ENCODE assay signal across 36 cellular contexts in genomic region chr2:128105072-128105471, GRCh38. TPM values are rescaled to one million over a fixed set of nuclear protein-coding genes. Genes with fewer than 3 reads are reported as not detected.
A peak's percentile ranks its signal among the peaks of the same experiment; 100 is the strongest.
DNase-seq lines count a peak whose midpoint lies in the region; ATAC-seq, FAIRE-seq and TF ChIP-seq lines count a peak whose summit lies in the region.
"Had no signal": no experiment of that assay in that cellular context is flagged by ENCODE, and none has a peak within 500 bp of the region (broad histone marks: within the 10 kb centered on the region; RNA-seq: fewer than 3 reads in every experiment).

No MANE protein-coding gene starts in this region.

- peaks cover 43% of the 10 kb centered on the region; the same call in 1 of the 2 replicates for H3K79me2 ChIP-seq in SK-N-SH (ENCODE audit: insufficient read depth)

- peak; percentile 19 for FAIRE-seq in G401.6 (lab: Jason Lieb, UNC)
- peak; percentile 18 for FAIRE-seq in endometrium (lab: Jason Lieb, UNC)
- FAIRE-seq in frontal cortex (lab: Jason Lieb, UNC): peak; percentile 70
- FAIRE-seq: A204.1, A549, D721Med had no signal

- H3K9ac ChIP-seq in SK-N-SH: no peak overlapping the region
- H3K9ac ChIP-seq: BLaER1; BLaER1 treated with 17β-estradiol and CSF1 and Interleukin-3, amounts not matched to agents 10 nM and 100 nM had no signal

- H3K4me2 ChIP-seq in SK-N-SH: no peak overlapping the region
- H3K4me2 ChIP-seq: A549, BLaER1 had no signal

- H3K36me3 ChIP-seq in SK-N-SH (replicated peaks in 1 of 2; ENCODE audit: control insufficient read depth in 1 of 2, insufficient read depth in 2 of 2, low read length in 1 of 2) (peaks cover 46 to 47% of the 10 kb centered on the region in 2 experiments), left ventricle myocardium inferior (peaks cover 67% of the 10 kb centered on the region)
- H3K36me3 ChIP-seq: BE2C had no signal

- H3K9me2 ChIP-seq in SK-N-SH: no peaks in the 10 kb centered on the region

- H3K9me3 ChIP-seq in SK-N-SH (no peaks in the 10 kb centered on the region), left ventricle myocardium inferior (replicated peaks) (no peaks in the 10 kb centered on the region)
- H3K9me3 ChIP-seq: A549; BE2C; BLaER1; BLaER1 treated with 17β-estradiol and CSF1 and Interleukin-3, amounts not matched to agents 10 nM and 100 nM; Caco-2 had no signal

- H3K27ac ChIP-seq in SK-N-SH (ENCODE audit: low read depth in 2 of 2, low read length in 1 of 2) (no peak overlapping the region), left ventricle myocardium inferior (replicated peaks) (no peak overlapping the region)
- H3K27ac ChIP-seq: 22Rv1, A549, BLaER1, C4-2B had no signal

- H3F3A ChIP-seq in SK-N-SH (replicated peaks; ENCODE audit: insufficient read depth): no peaks in the 10 kb centered on the region

- peaks cover 0 to 10% of the 10 kb centered on the region in 2 experiments; a peak in 2 of 4 replicates for H3K4me1 ChIP-seq in SK-N-SH (ENCODE audit: control insufficient read depth in 1 of 2, insufficient read depth in 2 of 2, low read depth in 1 of 2, low read length in 1 of 2)
- peaks cover 12% of the 10 kb centered on the region for H3K4me1 ChIP-seq in left ventricle myocardium inferior
- H3K4me1 ChIP-seq: A549, BE2C, BLaER1, Caco-2 had no signal

- intact Hi-C loops in left ventricle myocardium inferior (cut with micrococcal nuclease): no loop called here

- no peak for TF ChIP-seq EP300 in SK-N-SH (IDR thresholded peaks at IDR 0.05; ENCODE audit: borderline replicate concordance in 1 of 2, low read depth in 1 of 2, low read length in 1 of 2)

- CTCF ChIA-PET in WTC11 (lab: Charles Lee) (interaction anchor here (0.9 kb wide), 1 partner anchor 13 kb away, joined by 3 read pairs; the partner anchor contains the start of gene UGGT1), SK-N-SH (lab: Yijun Ruan, JAX) (interaction anchor here (1.1 to 2.1 kb wide), 2 partner anchors 9 to 41 kb away, joined by 3 to 5 read pairs; no protein-coding TSS in a partner anchor)

- no peak overlapping the region for H2AFZ ChIP-seq in SK-N-SH (ENCODE audit: low read depth)

- H3K4me3 ChIP-seq in SK-N-SH (ENCODE audit: low read depth in 2 of 2, low read length in 1 of 2) (no peak overlapping the region), left ventricle myocardium inferior (no peak overlapping the region)
- H3K4me3 ChIP-seq: A549; BLaER1; BLaER1 treated with 17β-estradiol and CSF1 and Interleukin-3, amounts not matched to agents 10 nM and 100 nM had no signal

- H3K9me3 Mint-ChIP-seq in WTC11: no peaks in the 10 kb centered on the region
- H3K9me3 Mint-ChIP-seq: CD14-positive monocyte; CD4-positive, alpha-beta memory T cell; CD4-positive, alpha-beta T cell; CD4-positive, CD25-positive, alpha-beta regulatory T cell; CD8-positive, alpha-beta memory T cell; CD8-positive, alpha-beta T cell had no signal

- no peaks in the 10 kb centered on the region for H4K20me1 ChIP-seq in SK-N-SH (ENCODE audit: insufficient read depth)

- ATAC-seq in WTC11: no peak
- ATAC-seq: A549; CD8-positive, alpha-beta T cell had no signal

- POLR2A ChIA-PET in WTC11 (lab: Charles Lee): no interaction called here
- POLR2A ChIA-PET in SK-N-SH (lab: Yijun Ruan, JAX): no interaction called here

- DNase-seq in WTC11 (ENCODE audit: low spot score) (no peak), frontal cortex (ENCODE audit: low spot score in 2 of 2) (no peak), SK-N-SH (no peak), NCI-H1930 (lab: John Stamatoyannopoulos, UW) (no peak), OCI-M2 (lab: John Stamatoyannopoulos, UW; ENCODE audit: unreplicated experiment) (no peak), left ventricle myocardium inferior (no peak)
- DNase-seq: 8988T; AML-193; BE2C; C1 segment of cervical spinal cord; Caco-2; Calu3; CD4-positive, alpha-beta memory T cell; CD4-positive, alpha-beta T cell; CD4-positive, CD25-positive, alpha-beta regulatory T cell; CD8-positive, alpha-beta memory T cell; CD8-positive, alpha-beta T cell; COR-L47; DMS 273 treated with DMSO at 0.1 percent for 48 hours; DMS153; DMS53; DMS79; DMS79 treated with DMSO at 0.1 percent for 48 hours; DND-41; EL had no signal

- peaks cover 10% of the 10 kb centered on the region for H3K4me1 Mint-ChIP-seq in WTC11

- H3K27me3 ChIP-seq in SK-N-SH (ENCODE audit: insufficient read depth): no peaks in the 10 kb centered on the region
- H3K27me3 ChIP-seq in left ventricle myocardium inferior (ENCODE audit: low read depth): no peaks in the 10 kb centered on the region
- H3K27me3 ChIP-seq: BE2C; BLaER1; BLaER1 treated with 17β-estradiol and CSF1 and Interleukin-3, amounts not matched to agents 10 nM and 100 nM had no signal

- H3K36me3 Mint-ChIP-seq in WTC11: peaks cover 25% of the 10 kb centered on the region

- H3K27ac Mint-ChIP-seq in WTC11: no peak overlapping the region
- H3K27ac Mint-ChIP-seq: B cell; CD4-positive, alpha-beta memory T cell; CD4-positive, alpha-beta T cell; CD4-positive, CD25-positive, alpha-beta regulatory T cell; CD8-positive, alpha-beta T cell had no signal

- TF ChIP-seq CTCF in WTC11 (IDR thresholded peaks at IDR 0.05) (no peak), SK-N-SH (IDR thresholded peaks at IDR 0.05) (no peak), left ventricle myocardium inferior (IDR thresholded peaks at IDR 0.05; ENCODE audit: borderline replicate concordance) (no peak)

- no peaks in the 10 kb centered on the region for H3K27me3 Mint-ChIP-seq in WTC11 (ENCODE audit: low read depth)
- H3K27me3 Mint-ChIP-seq: B cell; CD4-positive, alpha-beta memory T cell; CD4-positive, alpha-beta T cell; CD4-positive, CD25-positive, alpha-beta regulatory T cell; CD8-positive, alpha-beta memory T cell had no signal

- TF ChIP-seq RAD21 in SK-N-SH (IDR thresholded peaks at IDR 0.05; ENCODE audit: low read length): no peak

- H3K4me3 Mint-ChIP-seq in WTC11: no peak overlapping the region
- H3K4me3 Mint-ChIP-seq: B cell; CD14-positive monocyte; CD4-positive, alpha-beta memory T cell; CD4-positive, alpha-beta T cell; CD4-positive, CD25-positive, alpha-beta regulatory T cell; CD8-positive, alpha-beta memory T cell; CD8-positive, alpha-beta T cell had no signal

- 97% methylated on average over 4 of the region's 4 CpGs for WGBS in SK-N-SH (ENCODE audit: low lambda C conversion rate)

TF ChIP-seq in WTC11, 78 proteins besides CTCF, POLR2A, EP300 and RAD21:
- TF ChIP-seq HMGA2 (CRISPR knock-in tag; IDR thresholded peaks at IDR 0.05) (peak; percentile 97), NR2C2 (CRISPR knock-in tag; IDR thresholded peaks at IDR 0.05) (no peak)
TF ChIP-seq in WTC11: peak in this region for 1.

TF ChIP-seq in SK-N-SH, 30 proteins besides CTCF, POLR2A, EP300 and RAD21:
- TF ChIP-seq MAX (IDR thresholded peaks at IDR 0.05; ENCODE audit: low read depth) (no peak), USF1 (IDR thresholded peaks at IDR 0.05; ENCODE audit: borderline replicate concordance, low read depth) (no peak), FOSL2 (IDR thresholded peaks at IDR 0.05; ENCODE audit: borderline replicate concordance, low read depth) (no peak), ELF1 (IDR thresholded peaks at IDR 0.05) (no peak), GATA2 (CRISPR knock-in tag; IDR thresholded peaks at IDR 0.05) (no peak)

RNA-seq across cellular contexts. Expression of gene UGGT1, which starts 14.1 kb away (rescaled TPM):
- total RNA-seq in WTC11 (2021) (43.3 to 57.9 TPM (median 50.1 TPM) in 3 replicates), frontal cortex (51.8 TPM), left ventricle myocardium inferior (30.3 TPM)
- polyA plus RNA-seq in SK-N-SH (2012; rRNA removed): 20.0 and 25.7 TPM in 2 replicates
- polyA plus RNA-seq in SK-N-SH (2012; cell fraction: cytosol; rRNA removed): 24.5 and 24.9 TPM in 2 replicates
- 13.0 and 21.8 TPM in 2 replicates for polyA plus RNA-seq in SK-N-SH (2012; cell fraction: nucleus; rRNA removed)
